9 cellular contexts compared by ENCODE assay signal in genomic region chrX:19382500-19383145, GRCh38. TPM values are rescaled to one million over a fixed set of nuclear protein-coding genes. Genes with fewer than 3 reads are reported as not detected.
DNase-seq lines count a peak whose midpoint lies in the region; ATAC-seq, FAIRE-seq and TF ChIP-seq lines count a peak whose summit lies in the region.
"Had no signal": no experiment of that assay in that cellular context is flagged by ENCODE, and none has a peak within 500 bp of the region (broad histone marks: within the 10 kb centered on the region; RNA-seq: fewer than 3 reads in every experiment).

No MANE protein-coding gene starts in this region.

- H3K9me3 ChIP-seq in PC-3 (ENCODE audit: low read length) (no peaks in the 10 kb centered on the region), cardiac muscle cell (ENCODE audit: low read depth) (no peaks in the 10 kb centered on the region), sigmoid colon (no peaks in the 10 kb centered on the region)

- FAIRE-seq in GM12891 (lab: Jason Lieb, UNC) = no peak

- no peak overlapping the region for H3K4me2 ChIP-seq in PC-3 (ENCODE audit: low read length)

- H3K4me3 Mint-ChIP-seq in activated T-helper 17 cell treated with anti-CD3 and anti-CD28 coated beads, Interleukin-2, amount 50 U/mL, for 72 hours = no peak overlapping the region
- H3K4me3 Mint-ChIP-seq: activated B cell treated with CpG ODN at 0.5 μM for 24 hours had no signal

- CTCF ChIA-PET in PC-3 (lab: Charles Lee) = interaction anchor here (0.6 to 2.1 kb wide), 5 partner anchors 10 to 153 kb away, joined by 4 to 21 read pairs (median 6); no protein-coding TSS in a partner anchor

- POLR2A ChIA-PET in PC-3 (lab: Charles Lee; ENCODE audit: unreplicated experiment) = interaction anchor here (0.5 kb wide), 1 partner anchor 153 kb away, joined by 4 read pairs; no protein-coding TSS in a partner anchor

- no peak overlapping the region for H3K9ac ChIP-seq in PC-3 (ENCODE audit: low read length)

- H3K4me3 ChIP-seq in PC-3 (ENCODE audit: low read length) (no peak overlapping the region), cardiac muscle cell (no peak overlapping the region), sigmoid colon (no peak overlapping the region)

- no peak overlapping the region; the same call in 1 of the 2 replicates for H2AFZ ChIP-seq in PC-3 (ENCODE audit: low read length)

- TF ChIP-seq POLR2A in sigmoid colon (IDR thresholded peaks at IDR 0.05) (no peak), GM12891 (IDR thresholded peaks at IDR 0.05; ENCODE audit: low read depth, low read length) (no peak)

- H3K27me3 ChIP-seq in PC-3 (ENCODE audit: low read length) (no peaks in the 10 kb centered on the region), cardiac muscle cell (no peaks in the 10 kb centered on the region), sigmoid colon (no peaks in the 10 kb centered on the region)

- H3K9me2 ChIP-seq in PC-3 (replicated peaks; ENCODE audit: low read length) = no peaks in the 10 kb centered on the region

- peaks cover 8% of the 10 kb centered on the region for H3K27me3 Mint-ChIP-seq in activated T-helper 17 cell treated with anti-CD3 and anti-CD28 coated beads, Interleukin-2, amount 50 U/mL, for 72 hours

- no peaks in the 10 kb centered on the region for H3K9me3 Mint-ChIP-seq in activated T-helper 17 cell treated with anti-CD3 and anti-CD28 coated beads, Interleukin-2, amount 50 U/mL, for 72 hours
- H3K9me3 Mint-ChIP-seq: activated B cell treated with CpG ODN at 0.5 μM for 24 hours had no signal

- 28 to 34% methylated on average over 16 of the region's 16 CpGs for WGBS in sigmoid colon, 2 donors

- intact Hi-C loops in PC-3 (cut with micrococcal nuclease) = no loop called here
- intact Hi-C loops in sigmoid colon (cut with DNase I) = no loop called here

- ATAC-seq in HG02798 (IDR thresholded peaks at IDR 0.05; ENCODE audit: poor library complexity, unreplicated experiment) (peak; percentile 65), PC-3 (peak; percentile 92), GM21367 (IDR thresholded peaks at IDR 0.05; ENCODE audit: unreplicated experiment) (no peak)
- ATAC-seq in activated T-helper 17 cell treated with anti-CD3 and anti-CD28 coated beads, Interleukin-2, amount 50 U/mL, for 72 hours (replicated peaks) = peak; percentile 60

- H3K27ac Mint-ChIP-seq in activated T-helper 17 cell treated with anti-CD3 and anti-CD28 coated beads, Interleukin-2, amount 50 U/mL, for 72 hours = no peak overlapping the region
- H3K27ac Mint-ChIP-seq: activated B cell treated with CpG ODN at 0.5 μM for 24 hours had no signal

- no peaks in the 10 kb centered on the region for H3K4me1 ChIP-seq in PC-3 (ENCODE audit: insufficient read depth, low read length)
- no peaks in the 10 kb centered on the region for H3K4me1 ChIP-seq in cardiac muscle cell (ENCODE audit: low read depth)
- H3K4me1 ChIP-seq in sigmoid colon = no peaks in the 10 kb centered on the region

- H3F3A ChIP-seq in PC-3 (ENCODE audit: low read length, unreplicated experiment) = no peaks in the 10 kb centered on the region

- H3K4me1 Mint-ChIP-seq in activated T-helper 17 cell treated with anti-CD3 and anti-CD28 coated beads, Interleukin-2, amount 50 U/mL, for 72 hours = no peaks in the 10 kb centered on the region
- H3K4me1 Mint-ChIP-seq: activated B cell treated with CpG ODN at 0.5 μM for 24 hours had no signal

- no peak for TF ChIP-seq EP300 in sigmoid colon (IDR thresholded peaks at IDR 0.05)

- no peaks in the 10 kb centered on the region for H4K20me1 ChIP-seq in PC-3 (ENCODE audit: low read length)

- no TSS peak for BruUV-seq in PC-3 (replicated peaks; lab: Mats Ljungman, UMichigan)

- H3K79me2 ChIP-seq in PC-3 (ENCODE audit: low read length) = no peaks in the 10 kb centered on the region

- no peak overlapping the region for H3K27ac ChIP-seq in PC-3 (ENCODE audit: low read length)
- H3K27ac ChIP-seq in cardiac muscle cell = no peak overlapping the region
- no peak overlapping the region for H3K27ac ChIP-seq in sigmoid colon

- H3K36me3 ChIP-seq in PC-3 (ENCODE audit: low read depth, low read length) (no peaks in the 10 kb centered on the region), cardiac muscle cell (no peaks in the 10 kb centered on the region), sigmoid colon (no peaks in the 10 kb centered on the region)

- peak; percentile 74 for TF ChIP-seq CTCF in PC-3 (conservative IDR thresholded peaks at IDR 0.05; ENCODE audit: low read depth, low read length)
- TF ChIP-seq CTCF in cardiac muscle cell (IDR thresholded peaks at IDR 0.05; ENCODE audit: low read depth, low read length) = peak; percentile 70
- TF ChIP-seq CTCF in sigmoid colon (IDR thresholded peaks at IDR 0.05) = no peak

- no peaks in the 10 kb centered on the region for H3K36me3 Mint-ChIP-seq in activated T-helper 17 cell treated with anti-CD3 and anti-CD28 coated beads, Interleukin-2, amount 50 U/mL, for 72 hours (ENCODE audit: low read depth)

- DNase-seq in ELF-1 (ENCODE audit: low read depth, low spot score) = peak; percentile 83
- DNase-seq in PC-3 = peak; percentile 68
- peak; percentile 50 to 66 for DNase-seq in cardiac muscle cell (ENCODE audit: low read depth in 1 of 2, low spot score in 1 of 2)
- peak; percentile 40 for DNase-seq in sigmoid colon
- no peak for DNase-seq in GM12891 (ENCODE audit: insufficient read length, low spot score)
- DNase-seq: activated B cell treated with CpG ODN at 0.5 μM for 24 hours had no signal

TF ChIP-seq in GM12891, 5 proteins besides CTCF, POLR2A, EP300 and RAD21:
- TF ChIP-seq TAF1 (IDR thresholded peaks at IDR 0.05; ENCODE audit: low read depth, low read length) = no peak
- no peak for TF ChIP-seq POLR2AphosphoS5 (IDR thresholded peaks at IDR 0.05; ENCODE audit: low read depth, low read length)
- no peak for TF ChIP-seq PAX5 (IDR thresholded peaks at IDR 0.05; ENCODE audit: insufficient read depth, low read length, severe bottlenecking)
- no peak for TF ChIP-seq POU2F2 (IDR thresholded peaks at IDR 0.05; ENCODE audit: low read depth, low read length)
- TF ChIP-seq SPI1 (IDR thresholded peaks at IDR 0.05; ENCODE audit: low read depth, low read length) = no peak

RNA-seq across cellular contexts. Expression of gene PDHA1, which starts 38.9 kb away (rescaled TPM):
- total RNA-seq in PC-3 (2014; rRNA removed) (408 and 454 TPM in 2 replicates), cardiac muscle cell (243 and 257 TPM in 2 replicates), sigmoid colon (10 to 100 TPM; 51.7 to 71.3 (median 60.3) TPM)
- total RNA-seq in activated T-helper 17 cell treated with anti-CD3 and anti-CD28 coated beads, Interleukin-2, amount 50 U/mL, for 72 hours = 100 to 1,000 TPM in 1 of 2 donors, 10 to 100 TPM in 1; 89.1 to 178 TPM
- polyA plus RNA-seq in cardiac muscle cell (689 and 777 TPM in 2 replicates), sigmoid colon (100 to 1,000 TPM; 136 to 222 (median 209) TPM)
- polyA plus RNA-seq in GM12891 (2012; ENCODE audit: low read depth, missing spikeins) = 136 TPM

Comparison
In these comparisons a context has a peak if more than half of its experiments do, and no peak if none do; other contexts are left out.
1. CTCF ChIP-seq: peak in PC-3 (single experiment) and cardiac muscle cell (single experiment); none in sigmoid colon (0 of 4).